In the genomic region with DNA sequence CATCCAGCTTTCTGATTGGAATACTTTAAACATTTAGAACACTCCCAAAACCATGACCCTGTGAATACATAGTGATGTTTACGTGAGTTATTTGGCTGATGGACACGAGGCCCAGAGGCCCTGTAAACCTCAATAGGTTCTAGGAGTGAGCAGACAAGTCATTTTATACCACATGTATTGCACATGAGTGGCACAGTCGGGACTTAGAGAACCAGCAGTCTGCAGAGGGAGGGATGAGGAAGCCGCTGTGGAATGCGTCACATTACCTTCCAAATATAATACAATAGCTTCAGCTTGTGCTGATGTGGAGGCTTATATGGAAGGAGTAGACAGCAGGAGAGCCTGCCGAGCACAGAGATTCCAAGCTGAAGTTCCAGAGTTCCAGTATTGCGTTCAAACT, we compare ENCODE assay signal across 17 cellular contexts.
DNase-seq lines count a peak whose midpoint lies in the region; ATAC-seq and TF ChIP-seq lines count a peak whose summit lies in the region.
"Had no signal": no experiment of that assay in that cellular context is flagged by ENCODE, and none has a peak within 500 bp of the region (broad histone marks: within the 10 kb centered on the region; RNA-seq: fewer than 3 reads in every experiment).

No MANE protein-coding gene starts in this region.

- no peak overlapping the region for H3K4me3 ChIP-seq in neural cell (ENCODE audit: low read length)
- H3K4me3 ChIP-seq: dorsolateral prefrontal cortex, sigmoid colon, testis had no signal

- peak overlapping the region; percentile 82 for H3K27ac ChIP-seq in neural cell (ENCODE audit: low read length)
- H3K27ac ChIP-seq: dorsolateral prefrontal cortex, testis had no signal

- H3K9ac ChIP-seq in neural cell (ENCODE audit: low read length): no peak overlapping the region

- no peaks in the 10 kb centered on the region for H3K27me3 ChIP-seq in neural cell (ENCODE audit: insufficient read depth, low read depth, low read length)
- H3K27me3 ChIP-seq: dorsolateral prefrontal cortex, sigmoid colon, testis had no signal

- H4K20me1 ChIP-seq in neural cell (ENCODE audit: insufficient read depth): no peaks in the 10 kb centered on the region

- H3K79me2 ChIP-seq in neural cell (replicated peaks; ENCODE audit: insufficient read depth, low read length): no peaks in the 10 kb centered on the region

- H3K9me3 ChIP-seq in neural cell (ENCODE audit: low read length): no peaks in the 10 kb centered on the region
- H3K9me3 ChIP-seq: sigmoid colon, testis had no signal

- no peaks in the 10 kb centered on the region for H3K36me3 ChIP-seq in neural cell (ENCODE audit: insufficient read depth, low read length)
- H3K36me3 ChIP-seq: sigmoid colon had no signal

- no peaks in the 10 kb centered on the region for H3K9me2 ChIP-seq in neural cell (ENCODE audit: insufficient read depth, low read length)

- H2AFZ ChIP-seq in neural cell (ENCODE audit: low read depth, low read length): peak overlapping the region; percentile 2

- no peak overlapping the region for H3K4me2 ChIP-seq in neural cell (ENCODE audit: low read length)

- no peak for ATAC-seq in HG02885 (IDR thresholded peaks at IDR 0.05; ENCODE audit: poor library complexity, unreplicated experiment)

- TF ChIP-seq RAD21 in neural cell (conservative IDR thresholded peaks at IDR 0.05): no peak

- DNase-seq in EL: peak; percentile 79
- peak; percentile 6 for DNase-seq in NCI-H226
- peak; percentile 2 to 9 for DNase-seq in dermis microvascular lymphatic vessel endothelial cell (ENCODE audit: low read depth in 2 of 2)
- no peak for DNase-seq in DMS 273 treated with DMSO at 0.1 percent for 48 hours (lab: John Stamatoyannopoulos, UW)
- DNase-seq in activated naive CD4-positive, alpha-beta T cell treated with Interleukin-2 at 50 U/mL for 16 hours: no peak
- no peak for DNase-seq in iPS-NIHi7 (ENCODE audit: extremely low spot score)
- DNase-seq: activated CD4-positive, CD25-positive, alpha-beta regulatory T cell; amygdala; DMS53; dorsolateral prefrontal cortex; NCI-H2029; NCI-H524; sigmoid colon; stimulated activated CD4-positive, alpha-beta T cell treated with anti-CD3 and anti-CD28 coated beads, Interleukin-4, amount 100 ng/mL, for 4 hours; testis had no signal

- H3F3A ChIP-seq in neural cell (ENCODE audit: insufficient read depth, low read length, poor library complexity, severe bottlenecking): no peaks in the 10 kb centered on the region

- no peak for TF ChIP-seq CTCF in neural cell (IDR thresholded peaks at IDR 0.05; ENCODE audit: poor library complexity, severe bottlenecking)

- TF ChIP-seq EP300 in neural cell (conservative IDR thresholded peaks at IDR 0.05; ENCODE audit: poor library complexity, severe bottlenecking): no peak

TF ChIP-seq in neural cell, 6 proteins besides CTCF, POLR2A, EP300 and RAD21:
- TF ChIP-seq MXI1 (conservative IDR thresholded peaks at IDR 0.05; ENCODE audit: poor library complexity, severe bottlenecking): no peak
TF ChIP-seq in neural cell: peak in this region for 0.

Comparison
In these comparisons a context has a peak if more than half of its experiments do, and no peak if none do; other contexts are left out.
1. DNase-seq: peak in EL (single experiment), NCI-H226 (single experiment) and dermis microvascular lymphatic vessel endothelial cell (2 of 2); none in DMS 273 treated with DMSO at 0.1 percent for 48 hours (single experiment), activated naive CD4-positive, alpha-beta T cell treated with Interleukin-2 at 50 U/mL for 16 hours (single experiment) and iPS-NIHi7 (single experiment).